In the genomic region with DNA sequence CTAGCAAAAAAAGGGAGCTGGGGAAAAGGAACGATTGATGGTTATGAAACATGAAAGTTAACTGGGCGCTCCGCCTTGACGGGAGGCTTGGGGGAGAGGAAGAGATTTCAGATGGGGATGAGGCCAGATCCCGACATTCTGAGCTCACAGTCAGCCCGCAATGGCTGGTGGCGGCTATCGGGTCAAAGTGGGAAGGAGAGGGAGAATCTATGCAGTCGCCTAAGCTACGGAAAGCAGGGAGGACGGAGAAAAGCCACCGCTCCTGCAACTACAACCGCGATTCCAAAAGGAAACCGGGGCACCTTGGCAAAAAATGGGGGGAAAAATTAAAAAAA, we compare ENCODE assay signal across 8 cellular contexts. TPM values are rescaled to one million over a fixed set of nuclear protein-coding genes. Genes with fewer than 3 reads are reported as not detected.
DNase-seq lines count a peak whose midpoint lies in the region; ATAC-seq, FAIRE-seq and TF ChIP-seq lines count a peak whose summit lies in the region.

No MANE protein-coding gene starts in this region.

- H3K4me3 ChIP-seq in A549 = peak overlapping the region; percentile 60
- H3K4me3 ChIP-seq in astrocyte of the cerebellum (ENCODE audit: low read depth, low read length) = peak overlapping the region; percentile 97
- peak overlapping the region; percentile 8 to 93 (median 52) for H3K4me3 ChIP-seq in thyroid gland (replicated peaks in 1 of 3)

- DNase-seq in A549 (ENCODE audit: low read depth in 1 of 2, low spot score in 1 of 2) (peak in 1 of 2 experiments; percentile 79), astrocyte of the cerebellum (ENCODE audit: low read depth) (no peak), left colon (peak in 1 of 2 donors; percentile 42), thyroid gland (no peak)

- no peak for FAIRE-seq in A549 (lab: Jason Lieb, UNC)

- WGBS in A549 (ENCODE audit: missing lambda C conversion rate) = under 1% methylated on average over 15 of the region's 15 CpGs
- 1% methylated on average over 15 of the region's 15 CpGs for WGBS in thyroid gland, 2 donors

- TF ChIP-seq EP300 in A549 (IDR thresholded peaks at IDR 0.05) = no peak

- intact Hi-C loops in left colon (cut with DNase I, micrococcal nuclease) = loop anchor here in 1 of 2 donors (10.0 kb wide), 2 partner anchors 188 to 248 kb away; a partner anchor contains a TSS
- intact Hi-C loops in thyroid gland (cut with DNase I) = no loop called here

- H3K36me3 ChIP-seq in thyroid gland = no peaks in the 10 kb centered on the region

- TF ChIP-seq CTCF in A549 (IDR thresholded peaks at IDR 0.05) (no peak), astrocyte of the cerebellum (IDR thresholded peaks at IDR 0.05; ENCODE audit: low read depth, low read length, missing control alignments) (no peak), thyroid gland (IDR thresholded peaks at IDR 0.05) (no peak)

- H3K4me1 ChIP-seq in A549 = peaks cover 38% of the 10 kb centered on the region
- H3K4me1 ChIP-seq in thyroid gland = peaks cover 11 to 23% of the 10 kb centered on the region in 2 donors

- H3K27ac ChIP-seq in A549 (peak overlapping the region; percentile 79 to 90), thyroid gland (peak overlapping the region; percentile 78 to 87 (median 80))

- TF ChIP-seq RAD21 in A549 (conservative IDR thresholded peaks at IDR 0.05 in 1 of 2, IDR thresholded peaks at IDR 0.05 in 1 of 2) = no peak

- no peak for TF ChIP-seq POLR2A in A549 (IDR thresholded peaks at IDR 0.05; ENCODE audit: low read length)
- no peak for TF ChIP-seq POLR2A in thyroid gland (IDR thresholded peaks at IDR 0.05)

- POLR2A ChIA-PET in A549 (lab: Yijun Ruan, JAX) = interaction anchor here (0.5 to 2.6 kb wide), 51 partner anchors 9 to 595 kb away, joined by 3 to 29 read pairs (median 5); a partner anchor contains a TSS

- in situ Hi-C loops in astrocyte of the cerebellum (cut with HindIII; ENCODE audit: low sequenced_read_pairs) = no loop called here

- ATAC-seq in A549 (peak; percentile 31 to 43; a peak in 4 of 6 replicates), HG02970 (IDR thresholded peaks at IDR 0.05; ENCODE audit: low FRiP score, unreplicated experiment) (peak; percentile 1), left colon (peak; percentile 2), GM18519 (IDR thresholded peaks at IDR 0.05; ENCODE audit: low FRiP score, unreplicated experiment) (no peak), GM18867 (IDR thresholded peaks at IDR 0.05; ENCODE audit: unreplicated experiment) (no peak), HG03565 (IDR thresholded peaks at IDR 0.05; ENCODE audit: unreplicated experiment) (no peak)

- H3K27me3 ChIP-seq in thyroid gland = no peaks in the 10 kb centered on the region

- H3K4me2 ChIP-seq in A549 = peak overlapping the region; percentile 89

- H3K9me3 ChIP-seq in A549 (no peaks in the 10 kb centered on the region), thyroid gland (no peaks in the 10 kb centered on the region)

- CTCF ChIA-PET in A549 (lab: Yijun Ruan, JAX) = interaction anchor here (0.9 to 4.3 kb wide), 11 partner anchors 9 to 372 kb away, joined by 3 to 31 read pairs (median 4); a partner anchor contains a TSS

TF ChIP-seq in A549, 52 proteins besides CTCF, POLR2A, EP300 and RAD21:
- TF ChIP-seq KDM5A (IDR thresholded peaks at IDR 0.05) (peak; percentile 40; the same call in 1 of the 2 replicates), RARB (CRISPR knock-in tag; IDR thresholded peaks at IDR 0.05) (no peak)

RNA-seq across cellular contexts. Expression of a gene that starts 0.5 kb away (rescaled TPM):
- polyA plus RNA-seq in A549 (2011; rRNA removed) (52.0 and 74.9 TPM in 2 replicates), A549 (2017; fragmentation: RNase III; extraction: RNeasy Plus Mini Kit Qiagen cat#74134 plus additional on column Dnase treatment) (28.5 to 31.0 TPM (median 29.3 TPM) in 3 replicates)
- 10.5 and 13.0 TPM in 2 replicates for polyA plus RNA-seq in A549 (2012; cell fraction: cytosol; rRNA removed)
- polyA plus RNA-seq in A549 (2012; cell fraction: nucleus; rRNA removed) = 15.4 and 18.5 TPM in 2 replicates
- polyA minus RNA-seq in A549 (2011; rRNA and poly(A)+ RNA removed) = 45.2 and 59.6 TPM in 2 replicates
- total RNA-seq in left colon (10 to 100 TPM; 12.3 to 19.8 TPM), thyroid gland (10 to 100 TPM; 21.6 to 53.6 (median 39.1) TPM)

RNA-seq across cellular contexts. Expression of a gene that starts 0.8 kb away (rescaled TPM):
- polyA plus RNA-seq in A549 (2011; rRNA removed) = 15.5 and 16.0 TPM in 2 replicates
- polyA plus RNA-seq in A549 (2012; cell fraction: cytosol; rRNA removed) = 13.3 and 15.5 TPM in 2 replicates
- polyA plus RNA-seq in A549 (2012; cell fraction: nucleus; rRNA removed) = 6.6 and 8.3 TPM in 2 replicates
- polyA plus RNA-seq in A549 (2017; fragmentation: RNase III; extraction: RNeasy Plus Mini Kit Qiagen cat#74134 plus additional on column Dnase treatment) = 23.5 to 27.6 TPM (median 25.2 TPM) in 3 replicates
- polyA minus RNA-seq in A549 (2011; rRNA and poly(A)+ RNA removed) = 21.8 and 26.0 TPM in 2 replicates
- total RNA-seq in left colon = 1 to 10 TPM; 9.2 to 9.6 TPM
- 10 to 100 TPM; 14.4 to 17.9 (median 16.2) TPM for total RNA-seq in thyroid gland

RNA-seq across cellular contexts. Expression of a gene that starts 39.2 kb away (rescaled TPM):
- 249 and 329 TPM in 2 replicates for polyA plus RNA-seq in A549 (2011; rRNA removed)
- 130 and 131 TPM in 2 replicates for polyA plus RNA-seq in A549 (2012; cell fraction: cytosol; rRNA removed)
- 33.2 and 39.8 TPM in 2 replicates for polyA plus RNA-seq in A549 (2012; cell fraction: nucleus; rRNA removed)
- polyA plus RNA-seq in A549 (2017; fragmentation: RNase III; extraction: RNeasy Plus Mini Kit Qiagen cat#74134 plus additional on column Dnase treatment) = 146 to 167 TPM (median 157 TPM) in 3 replicates
- 83.2 and 84.7 TPM in 2 replicates for polyA minus RNA-seq in A549 (2011; rRNA and poly(A)+ RNA removed)
- 10 to 100 TPM; 60.5 to 61.3 TPM for total RNA-seq in left colon
- 10 to 100 TPM; 53.0 to 94.5 (median 68.5) TPM for total RNA-seq in thyroid gland

Comparison
In these comparisons a context has a peak if more than half of its experiments do, and no peak if none do; other contexts are left out.
1. ATAC-seq: peak in A549 (2 of 2), HG02970 (single experiment) and left colon (single experiment); none in GM18519 (single experiment), GM18867 (single experiment) and HG03565 (single experiment).
2. Peak in every context shown above with its lines, with median percentiles within 50 percentile points of each other: H3K4me3 ChIP-seq.